Comparison of ENCODE assay signal across 16 cellular contexts in the genomic region with DNA sequence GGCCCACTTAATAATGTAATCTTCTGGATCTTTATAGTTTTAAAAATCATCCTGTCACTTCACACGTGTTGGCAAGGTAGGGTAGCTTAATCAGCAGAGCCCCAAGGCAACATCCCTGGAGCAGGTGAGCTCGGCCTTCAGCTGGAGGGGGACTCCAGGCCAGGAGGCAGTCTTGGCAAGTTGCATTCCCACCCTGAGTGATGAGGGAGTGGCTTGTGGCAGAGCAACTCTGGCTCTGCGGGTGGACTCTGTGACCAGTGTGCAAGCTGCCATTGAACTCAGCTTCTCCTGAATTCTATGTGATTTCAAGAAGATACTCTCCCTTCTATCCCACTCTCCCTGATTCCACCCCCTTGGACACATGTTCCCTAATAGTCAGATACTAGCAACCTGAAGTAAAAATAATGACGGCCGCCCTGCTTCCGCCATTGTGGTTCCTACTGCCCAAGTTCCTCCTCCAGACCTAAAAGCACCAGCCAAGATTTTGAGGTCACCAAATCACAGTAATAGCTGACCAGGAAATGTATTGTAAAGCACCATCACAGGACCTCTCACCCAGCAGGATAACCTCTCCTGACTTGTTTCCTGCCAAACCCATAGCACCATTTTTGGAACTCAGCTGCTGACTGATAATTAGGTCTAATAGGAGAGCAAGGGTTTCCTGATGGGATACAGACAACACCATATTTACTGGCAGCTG. TPM values are rescaled to one million over a fixed set of nuclear protein-coding genes. Genes with fewer than 3 reads are reported as not detected.
DNase-seq lines count a peak whose midpoint lies in the region; ATAC-seq and TF ChIP-seq lines count a peak whose summit lies in the region.
"Had no signal": no experiment of that assay in that cellular context is flagged by ENCODE, and none has a peak within 500 bp of the region (broad histone marks: within the 10 kb centered on the region; RNA-seq: fewer than 3 reads in every experiment).

No MANE protein-coding gene starts in this region.

- no peaks in the 10 kb centered on the region for H3K27me3 ChIP-seq in uterus
- H3K27me3 ChIP-seq: tibial nerve had no signal

- H3K4me1 ChIP-seq in mucosa of descending colon (ENCODE audit: low read depth): peaks cover 4% of the 10 kb centered on the region
- no peaks in the 10 kb centered on the region for H3K4me1 ChIP-seq in uterus
- H3K4me1 ChIP-seq: neural progenitor cell had no signal

- ATAC-seq in mucosa of descending colon: peak; percentile 12

- peak; percentile 23 for DNase-seq in NCI-H2227 (lab: John Stamatoyannopoulos, UW; ENCODE audit: unreplicated experiment)
- no peak for DNase-seq in NCI-H2227 treated with DMSO at 0.1 percent for 48 hours (lab: John Stamatoyannopoulos, UW)
- peak; percentile 94 for DNase-seq in NCI-H1694 treated with DMSO at 0.1 percent for 48 hours (lab: John Stamatoyannopoulos, UW)
- DNase-seq in dermis blood vessel endothelial cell: peak; percentile 81
- DNase-seq in mucosa of descending colon: no peak
- no peak for DNase-seq in uterus
- no peak for DNase-seq in NCI-H2029 (lab: John Stamatoyannopoulos, UW)
- DNase-seq in GF-D8 (lab: John Stamatoyannopoulos, UW): no peak
- DNase-seq: Calu3, foreskin melanocyte, kidney, NCI-H2107, T-helper 9 cell had no signal

- H3K4me3 ChIP-seq in mucosa of descending colon (no peak overlapping the region), uterus (no peak overlapping the region)
- H3K4me3 ChIP-seq: neural progenitor cell, tibial nerve had no signal

- H3K36me3 ChIP-seq in mucosa of descending colon (ENCODE audit: low read depth) (no peaks in the 10 kb centered on the region), uterus (no peaks in the 10 kb centered on the region)
- H3K36me3 ChIP-seq: neural progenitor cell, tibial nerve had no signal

- intact Hi-C loops in mucosa of descending colon (cut with DNase I, micrococcal nuclease): no loop called here
- intact Hi-C loops in uterus (cut with DNase I; ENCODE audit: low total_unique reads): no loop called here

- TF ChIP-seq POLR2A in uterus (IDR thresholded peaks at IDR 0.05): no peak

- TF ChIP-seq CTCF in mucosa of descending colon (IDR thresholded peaks at IDR 0.05) (no peak), uterus (IDR thresholded peaks at IDR 0.05) (no peak)

- H3K27ac ChIP-seq in uterus: no peak overlapping the region
- H3K27ac ChIP-seq: 22Rv1, neural progenitor cell had no signal

- no peaks in the 10 kb centered on the region for H3K9me3 ChIP-seq in mucosa of descending colon
- no peaks in the 10 kb centered on the region for H3K9me3 ChIP-seq in uterus
- H3K9me3 ChIP-seq: tibial nerve had no signal

RNA-seq across cellular contexts. Expression of a gene that starts 11.5 kb away (rescaled TPM):
- total RNA-seq in dermis blood vessel endothelial cell: 16.1 and 17.4 TPM in 2 replicates
- 10 to 100 TPM; 24.0 to 32.3 (median 26.7) TPM for total RNA-seq in mucosa of descending colon
- total RNA-seq in uterus: 10 to 100 TPM; 25.6 to 68.2 (median 32.9) TPM

Comparison
In these comparisons a context has a peak if more than half of its experiments do, and no peak if none do; other contexts are left out.
1. DNase-seq: peak in NCI-H2227 (single experiment), NCI-H1694 treated with DMSO at 0.1 percent for 48 hours (single experiment) and dermis blood vessel endothelial cell (single experiment); none in NCI-H2227 treated with DMSO at 0.1 percent for 48 hours (single experiment), mucosa of descending colon (0 of 3), uterus (0 of 2), NCI-H2029 (single experiment) and GF-D8 (single experiment).